ENCODE assay signal across 8 cellular contexts in the genomic region with DNA sequence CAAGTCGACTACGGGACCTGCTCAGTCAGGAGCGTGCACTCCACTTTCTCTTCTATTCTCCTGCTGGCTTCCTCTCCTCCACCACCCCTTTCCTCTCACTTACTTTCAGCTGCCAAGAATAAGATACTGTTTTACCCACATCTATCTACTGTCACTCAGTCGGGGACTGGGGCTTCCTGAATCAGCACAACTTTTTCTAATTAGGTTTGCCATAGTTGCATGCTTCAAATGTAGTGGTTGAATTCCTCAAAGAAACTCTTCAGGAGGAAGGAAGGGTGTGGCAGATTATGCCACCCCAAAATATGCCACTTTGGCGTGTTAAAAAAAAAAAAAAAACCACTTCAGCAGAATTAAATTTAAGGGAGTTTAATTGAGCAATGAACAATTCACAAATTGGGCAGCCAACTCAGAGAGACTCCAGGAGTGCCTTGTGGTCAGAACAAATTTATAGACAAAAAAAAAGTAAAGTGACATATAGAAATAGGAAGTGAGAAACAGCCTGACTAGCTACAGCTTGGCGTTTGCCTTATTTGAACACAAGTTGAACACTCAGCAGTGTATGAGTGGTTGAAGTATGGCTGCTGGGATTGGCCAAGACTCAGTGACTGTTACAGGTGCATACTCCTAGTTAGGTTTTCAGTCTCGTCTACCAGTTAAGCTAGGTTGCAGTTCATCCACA. TPM values are rescaled to one million over a fixed set of nuclear protein-coding genes. Genes with fewer than 3 reads are reported as not detected.
A peak's percentile ranks its signal among the peaks of the same experiment; 100 is the strongest.
DNase-seq lines count a peak whose midpoint lies in the region; ATAC-seq, FAIRE-seq and TF ChIP-seq lines count a peak whose summit lies in the region.

No MANE protein-coding gene starts in this region.

- no peaks in the 10 kb centered on the region for H3K36me3 ChIP-seq in ovary

- no peaks in the 10 kb centered on the region for H3K27me3 ChIP-seq in ovary

- H3K4me3 ChIP-seq in ovary: no peak overlapping the region

- H3K27me3 Mint-ChIP-seq in chondrocyte (ENCODE audit: low read depth): no peaks in the 10 kb centered on the region

- DNase-seq in GM12891 (ENCODE audit: insufficient read length, low spot score) (peak; percentile 31), KBM-7 (peak; percentile 84), chondrocyte (ENCODE audit: low spot score) (no peak), ovary (no peak), RWPE1 (ENCODE audit: low spot score) (no peak), DMS153 (lab: John Stamatoyannopoulos, UW) (no peak), NCI-H446 (lab: John Stamatoyannopoulos, UW) (no peak)

- H3K4me1 Mint-ChIP-seq in chondrocyte (ENCODE audit: low read depth): peaks cover 43% of the 10 kb centered on the region

- in situ Hi-C loops in KBM-7 (cut with MboI; ENCODE audit: low pct_unique_long_range_greater_than_20kb, low sequenced_read_pairs): no loop called here

- no peaks in the 10 kb centered on the region for H3K36me3 Mint-ChIP-seq in chondrocyte (ENCODE audit: low read depth)

- H3K27ac ChIP-seq in ovary: no peak overlapping the region
- H3K27ac ChIP-seq in RWPE1: no peak overlapping the region

- H3K27ac Mint-ChIP-seq in chondrocyte (ENCODE audit: unreplicated experiment): peak overlapping the region; percentile 60

- H3K9me3 ChIP-seq in ovary: no peaks in the 10 kb centered on the region

- no peak for TF ChIP-seq EP300 in ovary (IDR thresholded peaks at IDR 0.05)

- POLR2A ChIA-PET in RWPE1 (lab: Yijun Ruan, JAX; ENCODE audit: low non-redundant PET): no interaction called here

- TF ChIP-seq POLR2A in GM12891 (IDR thresholded peaks at IDR 0.05; ENCODE audit: low read depth, low read length) (no peak), ovary (IDR thresholded peaks at IDR 0.05) (no peak)

- CTCF ChIA-PET in RWPE1 (lab: Yijun Ruan, JAX): no interaction called here

- ATAC-seq in GM21529 (IDR thresholded peaks at IDR 0.05; ENCODE audit: unreplicated experiment): peak; percentile 66

- no peaks in the 10 kb centered on the region for H3K9me3 Mint-ChIP-seq in chondrocyte (ENCODE audit: low read depth)

- peak; percentile 88 for FAIRE-seq in GM12891 (lab: Jason Lieb, UNC)

- peaks cover 6% of the 10 kb centered on the region for H3K4me1 ChIP-seq in ovary (ENCODE audit: insufficient read depth)

- TF ChIP-seq CTCF in chondrocyte (IDR thresholded peaks at IDR 0.05) (no peak), ovary (IDR thresholded peaks at IDR 0.05) (no peak), RWPE1 (conservative IDR thresholded peaks at IDR 0.05; ENCODE audit: low read depth) (no peak)

- WGBS in ovary, 3 donors: 71 to 76% (median 72%) methylated on average over 7 of the region's 7 CpGs

- no peak overlapping the region for H3K4me3 Mint-ChIP-seq in chondrocyte (ENCODE audit: unreplicated experiment)

- intact Hi-C loops in ovary (cut with DNase I): no loop called here

TF ChIP-seq in GM12891, 5 proteins besides CTCF, POLR2A, EP300 and RAD21:
- TF ChIP-seq POLR2AphosphoS5 (IDR thresholded peaks at IDR 0.05; ENCODE audit: low read depth, low read length): no peak
- TF ChIP-seq SPI1 (IDR thresholded peaks at IDR 0.05; ENCODE audit: low read depth, low read length): peak; percentile 95
- no peak for TF ChIP-seq POU2F2 (IDR thresholded peaks at IDR 0.05; ENCODE audit: low read depth, low read length)

RNA-seq across cellular contexts. Expression of gene RMDN2, which starts 32.5 kb away (rescaled TPM):
- 10.3 TPM for polyA plus RNA-seq in GM12891 (2012; ENCODE audit: low read depth, missing spikeins)
- total RNA-seq in chondrocyte: 8.1 to 13.2 TPM (median 8.2 TPM) in 3 replicates
- 1 to 10 TPM; 4.7 to 7.5 (median 6.4) TPM for total RNA-seq in ovary
- 10 to 100 TPM in 1 of 2 donors, 1 to 10 TPM in 1; 4.8 to 60.9 TPM for polyA plus RNA-seq in ovary

Comparison
In these comparisons a context has a peak if more than half of its experiments do, and no peak if none do; other contexts are left out.
1. DNase-seq: peak in GM12891 (single experiment) and KBM-7 (single experiment); none in chondrocyte (single experiment), ovary (0 of 5), RWPE1 (single experiment), DMS153 (single experiment) and NCI-H446 (0 of 2).